Comparison of ENCODE assay signal across 1 cellular context in genomic region chr2:24181849-24182248, GRCh38.
TF ChIP-seq lines count a peak whose summit lies in the region.

No MANE protein-coding gene starts in this region.

TF ChIP-seq in K562, 482 proteins besides CTCF, POLR2A, EP300 and RAD21 (continues in another document):
- TF ChIP-seq ZSCAN32 (CRISPR knock-in tag; IDR thresholded peaks at IDR 0.05) (no peak), MNT (conservative IDR thresholded peaks at IDR 0.05) (0 out of 4 replicates have a peak, but pooled peaks of 1 of the 2 experiments have one; percentile 16), CTBP1 (IDR thresholded peaks at IDR 0.05; ENCODE audit: borderline replicate concordance) (peak; percentile 31; the same call in 1 of the 2 replicates), L3MBTL2 (IDR thresholded peaks at IDR 0.05) (peak; percentile 12; the same call in 1 of the 2 replicates), LEF1 (IDR thresholded peaks at IDR 0.05) (peak; percentile 33; the same call in 1 of the 2 replicates), TRIM25 (IDR thresholded peaks at IDR 0.05; ENCODE audit: borderline replicate concordance) (no peak), ETV1 (tag; conservative IDR thresholded peaks at IDR 0.05; ENCODE audit: low read depth) (peak; percentile 66), RFX5 (IDR thresholded peaks at IDR 0.05; ENCODE audit: low read depth, low read length) (no peak), LCOR (CRISPR knock-in tag; IDR thresholded peaks at IDR 0.05) (no peak), MEIS2 (IDR thresholded peaks at IDR 0.05; ENCODE audit: partially characterized antibody) (peak; percentile 92), SIN3A (IDR thresholded peaks at IDR 0.05; ENCODE audit: borderline replicate concordance in 2 of 2, control insufficient read depth in 1 of 2, low read depth in 2 of 2, low read length in 2 of 2) (no peak), KLF16 (IDR thresholded peaks at IDR 0.05) (peak; percentile 41; the same call in 1 of the 2 replicates), MGA (IDR thresholded peaks at IDR 0.05) (peak; percentile 26; the same call in 1 of the 2 replicates), MYC (IDR thresholded peaks at IDR 0.05; ENCODE audit: low read depth, low read length) (no peak), MYC (CRISPR knock-in tag; IDR thresholded peaks at IDR 0.05; ENCODE audit: borderline replicate concordance, low read depth) (no peak), TCF3 (CRISPR knock-in tag; IDR thresholded peaks at IDR 0.05) (peak; percentile 53), TRIM28 (IDR thresholded peaks at IDR 0.05) (no peak), ZNF24 (IDR thresholded peaks at IDR 0.05) (peak; percentile 95), MTA3 (IDR thresholded peaks at IDR 0.05; ENCODE audit: borderline replicate concordance) (no peak), ARID1B (IDR thresholded peaks at IDR 0.05) (peak; percentile 53), ZNF165 (CRISPR knock-in tag; IDR thresholded peaks at IDR 0.05; ENCODE audit: borderline replicate concordance) (no peak), TEAD4 (IDR thresholded peaks at IDR 0.05; ENCODE audit: low read length) (peak; percentile 33; the same call in 1 of the 2 replicates), TEAD4 (CRISPR knock-in tag; IDR thresholded peaks at IDR 0.05; ENCODE audit: borderline replicate concordance) (no peak), CBFA2T2 (conservative IDR thresholded peaks at IDR 0.05) (peak; percentile 19; the same call in 1 of the 2 replicates), HES1 (IDR thresholded peaks at IDR 0.05; ENCODE audit: low read depth) (peak; percentile 95), ESRRB (CRISPR knock-in tag; IDR thresholded peaks at IDR 0.05; ENCODE audit: borderline replicate concordance) (no peak), ZBTB1 (CRISPR knock-in tag; IDR thresholded peaks at IDR 0.05; ENCODE audit: borderline replicate concordance, low read depth) (no peak), SMARCE1 (IDR thresholded peaks at IDR 0.05) (0 out of 2 replicates have a peak, but pooled peaks have one; percentile 21), JUND (IDR thresholded peaks at IDR 0.05; ENCODE audit: borderline replicate concordance, low read depth, low read length) (0 out of 2 replicates have a peak, but pooled peaks have one; percentile 29), JUND (tag; IDR thresholded peaks at IDR 0.05; ENCODE audit: borderline replicate concordance, low read depth, low read length) (no peak; the same call in 2 of the 3 replicates), DPF2 (IDR thresholded peaks at IDR 0.05) (peak; percentile 64), PBX2 (CRISPR knock-in tag; IDR thresholded peaks at IDR 0.05; ENCODE audit: low read depth) (no peak), PBX2 (tag; conservative IDR thresholded peaks at IDR 0.05; ENCODE audit: low read depth) (peak; percentile 86), KDM1A (IDR thresholded peaks at IDR 0.05) (peak; percentile 28 to 48; a peak in 1 of 4 replicates), ZNF785 (CRISPR knock-in tag; IDR thresholded peaks at IDR 0.05) (no peak), BMI1 (IDR thresholded peaks at IDR 0.05; ENCODE audit: low read length) (no peak), ZNF639 (CRISPR knock-in tag; conservative IDR thresholded peaks at IDR 0.05 in 1 of 2, IDR thresholded peaks at IDR 0.05 in 1 of 2) (no peak), MAFK (IDR thresholded peaks at IDR 0.05; ENCODE audit: low read length) (no peak), CBFA2T3 (IDR thresholded peaks at IDR 0.05) (peak; percentile 63), CEBPB (tag; IDR thresholded peaks at IDR 0.05) (no peak), BRF2 (IDR thresholded peaks at IDR 0.05; ENCODE audit: borderline replicate concordance, insufficient read depth, insufficient read length) (no peak), PYGO2 (tag; IDR thresholded peaks at IDR 0.05) (no peak), NCOR1 (IDR thresholded peaks at IDR 0.05) (0 out of 2 replicates have a peak, but pooled peaks have one; percentile 12), TARDBP (IDR thresholded peaks at IDR 0.05) (no peak), PCBP2 (IDR thresholded peaks at IDR 0.05; ENCODE audit: low read depth, low read length, poor library complexity, severe bottlenecking) (no peak), ZC3H11A (IDR thresholded peaks at IDR 0.05; ENCODE audit: low read depth, low read length) (no peak), PHTF2 (CRISPR knock-in tag; IDR thresholded peaks at IDR 0.05) (no peak)
